16 cellular contexts compared by ENCODE assay signal in genomic region chr9:130599625-130600024, GRCh38.
"Had no signal": no experiment of that assay in that cellular context is flagged by ENCODE, and none has a peak within 500 bp of the region (broad histone marks: within the 10 kb centered on the region; RNA-seq: fewer than 3 reads in every experiment).

No MANE protein-coding gene starts in this region.

- H3K4me3 Mint-ChIP-seq: activated CD8-positive, alpha-beta T cell treated with anti-CD3 and anti-CD28 coated beads for 36 hours; activated naive CD8-positive, alpha-beta T cell treated with anti-CD3 and anti-CD28 coated beads, Interleukin-2, amount 50 U/mL, for 24 hours; activated T-cell treated with anti-CD3 and anti-CD28 coated beads, Interleukin-2, amount 50 U/mL, for 72 hours; memory B cell; nephron; stimulated activated naive CD8-positive, alpha-beta T cell treated with anti-CD3 and anti-CD28 coated beads, Interleukin-15, Interleukin-2, amounts not matched to agents 100 ng/mL and 50 ng/mL, for 24 hours had no signal

- DNase-seq: activated CD4-positive, alpha-beta T cell treated with anti-CD3 and anti-CD28 coated beads for 1 hour; activated CD8-positive, alpha-beta memory T cell treated with anti-CD3 and anti-CD28 coated beads, Interleukin-2, amount 50 U/mL, for 4 hours; activated CD8-positive, alpha-beta T cell treated with anti-CD3 and anti-CD28 coated beads for 36 hours; activated gamma-delta T cell treated with Interleukin-2 at 50 U/mL for 16 hours; activated naive CD8-positive, alpha-beta T cell treated with anti-CD3 and anti-CD28 coated beads, Interleukin-2, amount 50 U/mL, for 24 hours; activated T-cell treated with anti-CD3 and anti-CD28 coated beads, Interleukin-2, amount 50 U/mL, for 72 hours; hypothalamus; islet precursor cell; left lung; stimulated activated CD4-positive, alpha-beta T cell treated with anti-CD3 and anti-CD28 coated beads, Interleukin-2, amount 100 ng/mL, for 48 hours; stimulated activated CD8-positive, alpha-beta memory T cell treated with anti-CD3 and anti-CD28 coated beads, Interleukin-4, amount 100 ng/mL, for 48 hours had no signal

- H3K27ac Mint-ChIP-seq: activated CD8-positive, alpha-beta T cell treated with anti-CD3 and anti-CD28 coated beads for 36 hours; activated naive CD8-positive, alpha-beta T cell treated with anti-CD3 and anti-CD28 coated beads, Interleukin-2, amount 50 U/mL, for 24 hours; activated T-cell treated with anti-CD3 and anti-CD28 coated beads, Interleukin-2, amount 50 U/mL, for 72 hours; memory B cell; nephron; stimulated activated naive CD8-positive, alpha-beta T cell treated with anti-CD3 and anti-CD28 coated beads, Interleukin-15, Interleukin-2, amounts not matched to agents 100 ng/mL and 50 ng/mL, for 24 hours had no signal

- ATAC-seq: activated CD8-positive, alpha-beta T cell treated with anti-CD3 and anti-CD28 coated beads for 36 hours; activated naive CD8-positive, alpha-beta T cell treated with anti-CD3 and anti-CD28 coated beads, Interleukin-2, amount 50 U/mL, for 24 hours; activated T-cell treated with anti-CD3 and anti-CD28 coated beads, Interleukin-2, amount 50 U/mL, for 72 hours; left lung had no signal

- H3K27ac ChIP-seq: ascending aorta, esophagus muscularis mucosa, left lung had no signal

- H3K4me3 ChIP-seq: ascending aorta, esophagus muscularis mucosa, left lung had no signal

- H3K9me3 Mint-ChIP-seq: activated CD8-positive, alpha-beta T cell treated with anti-CD3 and anti-CD28 coated beads for 36 hours; activated naive CD8-positive, alpha-beta T cell treated with anti-CD3 and anti-CD28 coated beads, Interleukin-2, amount 50 U/mL, for 24 hours; activated T-cell treated with anti-CD3 and anti-CD28 coated beads, Interleukin-2, amount 50 U/mL, for 72 hours; memory B cell; nephron; stimulated activated naive CD8-positive, alpha-beta T cell treated with anti-CD3 and anti-CD28 coated beads, Interleukin-15, Interleukin-2, amounts not matched to agents 100 ng/mL and 50 ng/mL, for 24 hours had no signal

- H3K4me1 Mint-ChIP-seq: activated naive CD8-positive, alpha-beta T cell treated with anti-CD3 and anti-CD28 coated beads, Interleukin-2, amount 50 U/mL, for 24 hours; memory B cell; nephron had no signal

- H3K27me3 Mint-ChIP-seq: activated CD8-positive, alpha-beta T cell treated with anti-CD3 and anti-CD28 coated beads for 36 hours; activated naive CD8-positive, alpha-beta T cell treated with anti-CD3 and anti-CD28 coated beads, Interleukin-2, amount 50 U/mL, for 24 hours; memory B cell; stimulated activated naive CD8-positive, alpha-beta T cell treated with anti-CD3 and anti-CD28 coated beads, Interleukin-15, Interleukin-2, amounts not matched to agents 100 ng/mL and 50 ng/mL, for 24 hours had no signal

- H3K4me1 ChIP-seq: ascending aorta, esophagus muscularis mucosa, left lung had no signal

- H3K9me3 ChIP-seq: ascending aorta, esophagus muscularis mucosa, left lung had no signal

- H3K27me3 ChIP-seq: ascending aorta, esophagus muscularis mucosa, left lung had no signal
